1 cellular context compared by ENCODE assay signal in genomic region chr16:68400924-68401460, GRCh38.
TF ChIP-seq lines count a peak whose summit lies in the region.

No MANE protein-coding gene starts in this region.

TF ChIP-seq in GM12878, 131 proteins besides CTCF, POLR2A, EP300 and RAD21:
- TF ChIP-seq HDAC6 (IDR thresholded peaks at IDR 0.05; ENCODE audit: unreplicated experiment): no peak
- no peak for TF ChIP-seq TARDBP (IDR thresholded peaks at IDR 0.05; ENCODE audit: borderline replicate concordance)
- no peak for TF ChIP-seq STAT1 (conservative IDR thresholded peaks at IDR 0.05)
- TF ChIP-seq BCL11A (IDR thresholded peaks at IDR 0.05; ENCODE audit: low read depth, low read length): no peak
- TF ChIP-seq RFX5 (IDR thresholded peaks at IDR 0.05; ENCODE audit: low read depth, low read length): no peak
- no peak for TF ChIP-seq USF2 (IDR thresholded peaks at IDR 0.05; ENCODE audit: borderline replicate concordance, low read depth, low read length)
- TF ChIP-seq E2F8 (IDR thresholded peaks at IDR 0.05; ENCODE audit: low read depth, partially characterized antibody): no peak
- no peak for TF ChIP-seq TCF7 (IDR thresholded peaks at IDR 0.05; ENCODE audit: borderline replicate concordance)
- no peak for TF ChIP-seq KAT2A (conservative IDR thresholded peaks at IDR 0.05; ENCODE audit: control insufficient read depth, low read depth, low read length)
- TF ChIP-seq BCLAF1 (IDR thresholded peaks at IDR 0.05): no peak
- TF ChIP-seq MEF2A (IDR thresholded peaks at IDR 0.05; ENCODE audit: insufficient read depth, low read depth, low read length): no peak
- no peak for TF ChIP-seq TCF3 (IDR thresholded peaks at IDR 0.05; ENCODE audit: borderline replicate concordance, insufficient read depth, low read depth, low read length)
- no peak for TF ChIP-seq RB1 (IDR thresholded peaks at IDR 0.05; ENCODE audit: borderline replicate concordance)
- no peak for TF ChIP-seq MXI1 (IDR thresholded peaks at IDR 0.05; ENCODE audit: low read depth, low read length)
- TF ChIP-seq MTA2 (IDR thresholded peaks at IDR 0.05; ENCODE audit: low read depth): no peak
- TF ChIP-seq MTA3 (IDR thresholded peaks at IDR 0.05; ENCODE audit: borderline replicate concordance, low read length): no peak
- TF ChIP-seq PAX8 (IDR thresholded peaks at IDR 0.05): no peak
- TF ChIP-seq JUND (IDR thresholded peaks at IDR 0.05; ENCODE audit: low read depth, low read length): no peak
- no peak for TF ChIP-seq RAD51 (IDR thresholded peaks at IDR 0.05)
- no peak for TF ChIP-seq IKZF2 (IDR thresholded peaks at IDR 0.05)
